22 cellular contexts compared by ENCODE assay signal in the genomic region with DNA sequence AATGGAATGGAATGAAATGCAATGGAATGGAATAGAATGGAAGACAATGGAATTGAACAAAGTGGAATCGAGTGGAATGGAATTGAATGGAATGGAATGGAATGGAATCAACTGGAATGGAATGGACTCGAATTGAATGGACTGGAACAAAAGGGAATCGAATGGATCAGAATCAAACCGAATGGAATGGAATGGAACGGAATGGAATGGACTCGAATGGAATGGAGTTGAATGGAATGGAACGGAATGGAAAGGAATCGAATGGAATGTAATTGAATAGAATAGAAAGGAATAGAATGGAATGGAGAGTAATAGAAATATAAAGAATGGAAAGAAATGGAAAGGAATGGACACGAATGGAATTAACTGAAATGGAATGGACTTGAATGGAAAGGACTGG.
A peak's percentile ranks its signal among the peaks of the same experiment; 100 is the strongest.
DNase-seq lines count a peak whose midpoint lies in the region; ATAC-seq, FAIRE-seq and TF ChIP-seq lines count a peak whose summit lies in the region.
"Had no signal": no experiment of that assay in that cellular context is flagged by ENCODE, and none has a peak within 500 bp of the region (broad histone marks: within the 10 kb centered on the region; RNA-seq: fewer than 3 reads in every experiment).

No MANE protein-coding gene starts in this region.

- DNase-seq in HepG2 (ENCODE audit: low spot score) (peak; percentile 7), right lobe of liver (no peak), dermis blood vessel endothelial cell (peak; percentile 23), globus pallidus (ENCODE audit: low spot score) (peak; percentile 6), Caco-2 (no peak), H7 (no peak), amygdala (lab: John Stamatoyannopoulos, UW) (no peak)
- DNase-seq: 8988T; activated CD4-positive, alpha-beta T cell treated with anti-CD3 and anti-CD28 coated beads, Interleukin-2, amount 50 U/mL, for 4 hours; activated T-cell treated with anti-CD3 and anti-CD28 coated beads, Interleukin-2, amount 50 U/mL, for 1 hour; naive thymus-derived CD8-positive, alpha-beta T cell; NCI-H1436 treated with DMSO at 0.1 percent for 48 hours; NCI-H2227 treated with DMSO at 0.1 percent for 48 hours; psoas muscle; stimulated activated naive CD4-positive, alpha-beta T cell treated with Interleukin-2 at 50 U/mL for 16 hours; upper lobe of right lung had no signal

- no peaks in the 10 kb centered on the region for H3K27me3 Mint-ChIP-seq in Caco-2 (ENCODE audit: insufficient read depth, unreplicated experiment)
- H3K27me3 Mint-ChIP-seq: activated naive CD8-positive, alpha-beta T cell; naive thymus-derived CD8-positive, alpha-beta T cell had no signal

- 25% methylated on average over 9 of the region's 9 CpGs for WGBS in HepG2 (ENCODE audit: low lambda C conversion rate)
- WGBS in right lobe of liver (ENCODE audit: insufficient coverage, low coverage, low lambda C conversion rate, missing lambda C conversion rate): 59% methylated on average over 9 of the region's 9 CpGs

- no peaks in the 10 kb centered on the region for H3K36me3 Mint-ChIP-seq in Caco-2 (ENCODE audit: insufficient read depth, unreplicated experiment)
- H3K36me3 Mint-ChIP-seq: activated naive CD8-positive, alpha-beta T cell; naive thymus-derived CD8-positive, alpha-beta T cell had no signal

- no peak for TF ChIP-seq POLR2A in HepG2 (IDR thresholded peaks at IDR 0.05; ENCODE audit: insufficient read depth in 1 of 2, low read depth in 2 of 2, low read length in 2 of 2)
- no peak for TF ChIP-seq POLR2A in right lobe of liver (IDR thresholded peaks at IDR 0.05)

- FAIRE-seq in HepG2 (lab: Jason Lieb, UNC): no peak
- FAIRE-seq: GM19239, K562 had no signal

- no peak overlapping the region for H2AFZ ChIP-seq in HepG2 (ENCODE audit: low read length)

- TF ChIP-seq CTCF in HepG2 (CRISPR knock-in tag; IDR thresholded peaks at IDR 0.05) (no peak), right lobe of liver (IDR thresholded peaks at IDR 0.05) (no peak), Caco-2 (IDR thresholded peaks at IDR 0.05; ENCODE audit: insufficient read depth in 1 of 2, low read depth in 1 of 2, low read length in 1 of 2, severe bottlenecking in 1 of 2, unreplicated experiment in 1 of 2) (no peak)

- no peak overlapping the region for H3K27ac Mint-ChIP-seq in Caco-2 (ENCODE audit: unreplicated experiment)
- H3K27ac Mint-ChIP-seq: activated naive CD8-positive, alpha-beta T cell; naive thymus-derived CD8-positive, alpha-beta T cell had no signal

- in situ Hi-C loops in HepG2 (cut with HindIII; ENCODE audit: extremely low pct_ligation_motif_present, low pct_unique_long_range_greater_than_20kb): no loop called here

- no peaks in the 10 kb centered on the region for H3K79me2 ChIP-seq in HepG2 (ENCODE audit: insufficient read depth, low read length)

- TF ChIP-seq EP300 in HepG2 (IDR thresholded peaks at IDR 0.05; ENCODE audit: low read depth in 2 of 2, low read length in 2 of 2) (no peak), HepG2 (CRISPR knock-in tag; IDR thresholded peaks at IDR 0.05; ENCODE audit: borderline replicate concordance) (no peak)

- no peaks in the 10 kb centered on the region for H3K27me3 ChIP-seq in HepG2 (ENCODE audit: control insufficient read depth in 1 of 2, insufficient read depth in 2 of 2, low read length in 2 of 2)
- no peaks in the 10 kb centered on the region for H3K27me3 ChIP-seq in right lobe of liver
- no peaks in the 10 kb centered on the region for H3K27me3 ChIP-seq in Caco-2 (replicated peaks; ENCODE audit: control insufficient read depth, insufficient read depth, low read length)
- no peaks in the 10 kb centered on the region for H3K27me3 ChIP-seq in H7 (ENCODE audit: control insufficient read depth, insufficient read depth, low read length)
- H3K27me3 ChIP-seq: upper lobe of right lung had no signal

- CTCF ChIA-PET in HepG2 (lab: Yijun Ruan, JAX; ENCODE audit: low intra/inter-chr PET ratio, low total read pairs): no interaction called here
- CTCF ChIA-PET in Caco-2 (lab: Charles Lee): no interaction called here

- H3K36me3 ChIP-seq in HepG2 (replicated peaks in 1 of 2; ENCODE audit: control insufficient read depth in 1 of 2, insufficient read depth in 2 of 2, low read length in 2 of 2) (no peaks in the 10 kb centered on the region), right lobe of liver (no peaks in the 10 kb centered on the region), Caco-2 (ENCODE audit: control insufficient read depth, insufficient read depth, low read length) (no peaks in the 10 kb centered on the region), H7 (replicated peaks; ENCODE audit: control insufficient read depth, insufficient read depth, low read length) (no peaks in the 10 kb centered on the region)
- H3K36me3 ChIP-seq: upper lobe of right lung had no signal

- H3K9me3 Mint-ChIP-seq in Caco-2 (ENCODE audit: unreplicated experiment): no peaks in the 10 kb centered on the region
- H3K9me3 Mint-ChIP-seq: naive thymus-derived CD8-positive, alpha-beta T cell had no signal

- no peak for TF ChIP-seq RAD21 in HepG2 (CRISPR knock-in tag; IDR thresholded peaks at IDR 0.05)

- BruUV-seq in HepG2 (replicated peaks; lab: Mats Ljungman, UMichigan) (no TSS peak), Caco-2 (replicated peaks; lab: Mats Ljungman, UMichigan) (no TSS peak)

- no peak overlapping the region for H3K4me3 Mint-ChIP-seq in Caco-2 (ENCODE audit: unreplicated experiment)
- H3K4me3 Mint-ChIP-seq: activated naive CD8-positive, alpha-beta T cell; naive thymus-derived CD8-positive, alpha-beta T cell had no signal

- no peak overlapping the region for H3K4me3 ChIP-seq in HepG2 (replicated peaks in 1 of 3; ENCODE audit: insufficient read depth in 1 of 3, low read depth in 2 of 3, low read length in 3 of 3)
- no peak overlapping the region for H3K4me3 ChIP-seq in right lobe of liver
- H3K4me3 ChIP-seq in Caco-2 (ENCODE audit: low read depth, low read length): no peak overlapping the region
- H3K4me3 ChIP-seq in H7 (ENCODE audit: insufficient read depth, low read depth, low read length): no peak overlapping the region
- H3K4me3 ChIP-seq: K562, psoas muscle, upper lobe of right lung had no signal

- ATAC-seq in HepG2 (no peak), right lobe of liver (no peak), GM18867 (IDR thresholded peaks at IDR 0.05; ENCODE audit: unreplicated experiment) (no peak)
- ATAC-seq: esophagus mucosa; K562; naive thymus-derived CD8-positive, alpha-beta T cell; psoas muscle; upper lobe of right lung had no signal

- H3K9ac ChIP-seq in HepG2 (ENCODE audit: insufficient read depth, low read depth, low read length): no peak overlapping the region

- no peak overlapping the region for H3K27ac ChIP-seq in HepG2 (ENCODE audit: extremely low read length, insufficient read depth, low read length)
- no peak overlapping the region for H3K27ac ChIP-seq in right lobe of liver
- H3K27ac ChIP-seq: C4-2B, psoas muscle, upper lobe of right lung had no signal

- H3K4me1 ChIP-seq in HepG2 (ENCODE audit: insufficient read depth, low read length) (no peaks in the 10 kb centered on the region), right lobe of liver (no peaks in the 10 kb centered on the region), Caco-2 (no peaks in the 10 kb centered on the region)
- H3K4me1 ChIP-seq: psoas muscle, upper lobe of right lung had no signal

- H3K9me3 ChIP-seq in HepG2 (ENCODE audit: low read length): peaks cover 100% of the 10 kb centered on the region
- peaks cover 0 to 55% (median under 1%) of the 10 kb centered on the region in 4 donors for H3K9me3 ChIP-seq in right lobe of liver
- H3K9me3 ChIP-seq in Caco-2: peaks cover 36% of the 10 kb centered on the region

- no peaks in the 10 kb centered on the region for H3K4me1 Mint-ChIP-seq in Caco-2 (ENCODE audit: low read depth, unreplicated experiment)
- H3K4me1 Mint-ChIP-seq: naive thymus-derived CD8-positive, alpha-beta T cell had no signal

- intact Hi-C loops in HepG2 (cut with micrococcal nuclease; ENCODE audit: unreplicated experiment): no loop called here
- intact Hi-C loops in right lobe of liver (cut with DNase I): no loop called here
- intact Hi-C loops in Caco-2 (cut with micrococcal nuclease; ENCODE audit: unreplicated experiment): no loop called here

- H3K4me2 ChIP-seq in HepG2 (ENCODE audit: low read depth, low read length): no peak overlapping the region

- POLR2A ChIA-PET in HepG2 (lab: Yijun Ruan, JAX): no interaction called here
- POLR2A ChIA-PET in Caco-2 (lab: Charles Lee): no interaction called here

- H4K20me1 ChIP-seq in HepG2 (ENCODE audit: insufficient read depth, low read length): no peaks in the 10 kb centered on the region

TF ChIP-seq in HepG2, 621 proteins besides CTCF, POLR2A, EP300 and RAD21:
- TF ChIP-seq ZNF326 (CRISPR knock-in tag; IDR thresholded peaks at IDR 0.05; ENCODE audit: borderline replicate concordance) (no peak), ZSCAN12 (CRISPR knock-in tag; IDR thresholded peaks at IDR 0.05) (no peak), ATF7 (IDR thresholded peaks at IDR 0.05) (no peak), ATF7 (CRISPR knock-in tag; IDR thresholded peaks at IDR 0.05) (no peak), ZNF772 (CRISPR knock-in tag; IDR thresholded peaks at IDR 0.05) (no peak), SYNCRIP (IDR thresholded peaks at IDR 0.05; ENCODE audit: insufficient read depth, low read depth, low read length) (no peak), ZC3H13 (CRISPR knock-in tag; IDR thresholded peaks at IDR 0.05) (no peak), CEBPB (IDR thresholded peaks at IDR 0.05; ENCODE audit: borderline replicate concordance, low read depth, low read length) (no peak), FOXP1 (IDR thresholded peaks at IDR 0.05) (no peak), FOXP1 (CRISPR knock-in tag; IDR thresholded peaks at IDR 0.05) (no peak), SOX13 (IDR thresholded peaks at IDR 0.05) (no peak), SOX13 (CRISPR knock-in tag; conservative IDR thresholded peaks at IDR 0.05 in 1 of 2, IDR thresholded peaks at IDR 0.05 in 1 of 2) (no peak), MED13 (CRISPR knock-in tag; IDR thresholded peaks at IDR 0.05) (no peak), SP4 (CRISPR knock-in tag; IDR thresholded peaks at IDR 0.05) (no peak), PHF21A (CRISPR knock-in tag; IDR thresholded peaks at IDR 0.05) (no peak), ZFP37 (CRISPR knock-in tag; IDR thresholded peaks at IDR 0.05; ENCODE audit: borderline replicate concordance) (no peak), NR2F6 (IDR thresholded peaks at IDR 0.05) (no peak), NR2F6 (CRISPR knock-in tag; IDR thresholded peaks at IDR 0.05) (no peak), XRCC5 (optimal IDR thresholded peaks at IDR 0.05; ENCODE audit: low read length) (no peak), RCOR2 (CRISPR knock-in tag; IDR thresholded peaks at IDR 0.05) (no peak)

Comparison
In these comparisons a context has a peak if more than half of its experiments do, and no peak if none do; other contexts are left out.
1. DNase-seq: peak in HepG2 (single experiment), dermis blood vessel endothelial cell (single experiment) and globus pallidus (single experiment); none in right lobe of liver (0 of 3), Caco-2 (0 of 2), H7 (single experiment) and amygdala (0 of 56).